In the genomic region with DNA sequence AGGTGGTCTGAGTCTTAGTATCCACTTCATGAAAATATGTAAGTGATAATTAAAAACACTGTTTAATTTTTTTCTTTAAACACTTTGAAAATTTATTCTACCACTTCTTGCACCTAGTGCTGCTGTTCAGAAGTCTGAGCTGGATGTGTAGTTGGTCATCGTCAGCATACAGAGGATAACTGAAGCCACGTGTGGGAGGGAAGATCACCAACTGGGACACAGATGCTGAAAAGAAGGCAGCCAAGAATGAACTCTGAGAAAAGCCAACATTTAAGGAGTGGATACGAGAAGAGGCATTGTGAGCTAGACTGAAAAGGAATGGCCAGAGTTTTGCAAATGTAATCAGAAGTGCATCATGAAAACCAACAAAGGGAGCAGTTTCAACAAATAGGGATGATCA, we compare ENCODE assay signal across 23 cellular contexts. TPM values are rescaled to one million over a fixed set of nuclear protein-coding genes. Genes with fewer than 3 reads are reported as not detected.
"Had no signal": no experiment of that assay in that cellular context is flagged by ENCODE, and none has a peak within 500 bp of the region (broad histone marks: within the 10 kb centered on the region; RNA-seq: fewer than 3 reads in every experiment).

No MANE protein-coding gene starts in this region.

- H3K36me3 ChIP-seq: adrenal gland, breast epithelium had no signal

- DNase-seq: activated CD4-positive, alpha-beta T cell treated with anti-CD3 and anti-CD28 coated beads for 4 hours; activated CD8-positive, alpha-beta memory T cell treated with anti-CD3 and anti-CD28 coated beads, Interleukin-2, amount 50 U/mL, for 4 hours; activated CD8-positive, alpha-beta T cell treated with anti-CD3 and anti-CD28 coated beads for 36 hours; activated naive CD4-positive, alpha-beta T cell treated with anti-CD3 and anti-CD28 coated beads, Interleukin-2, amount 50 U/mL, for 16 hours; activated naive CD8-positive, alpha-beta T cell treated with anti-CD3 and anti-CD28 coated beads, Interleukin-2, amount 10 ng/mL, durations not matched to agents 7 days and 5 days; activated T-cell treated with anti-CD3 and anti-CD28 coated beads, Interleukin-2, amount 50 U/mL, for 72 hours; adrenal gland; anterior cingulate cortex; central memory CD4-positive, alpha-beta T cell; Kasumi-1; NCI-H1417; NCI-H2029; NCI-H2107; NCI-H345; NCI-H510A; NCI-H526 treated with DMSO at 0.1 percent for 48 hours; NCI-H82; OCI-M1; SHP77 had no signal

- H3K27ac ChIP-seq: adrenal gland, breast epithelium had no signal

- H3K9me3 ChIP-seq: adrenal gland had no signal

- FAIRE-seq: RCC 7860 had no signal

- ATAC-seq: activated CD4-positive, CD25-positive, alpha-beta regulatory T cell treated with anti-CD3 and anti-CD28 coated beads, Interleukin-2, amount 50 U/mL, for 24 hours; activated CD8-positive, alpha-beta T cell treated with anti-CD3 and anti-CD28 coated beads for 36 hours; activated T-cell treated with anti-CD3 and anti-CD28 coated beads, Interleukin-2, amount 50 U/mL, for 72 hours had no signal

- H3K4me1 ChIP-seq: adrenal gland, breast epithelium had no signal

- H3K4me3 ChIP-seq: adrenal gland, breast epithelium had no signal

- H3K27me3 ChIP-seq: adrenal gland, breast epithelium had no signal

RNA-seq across cellular contexts. Expression of a gene that starts 24.6 kb away (rescaled TPM):
- total RNA-seq: activated CD8-positive, alpha-beta T cell treated with anti-CD3 and anti-CD28 coated beads for 36 hours; activated naive CD8-positive, alpha-beta T cell treated with anti-CD3 and anti-CD28 coated beads, Interleukin-2, amount 10 ng/mL, durations not matched to agents 7 days and 5 days; activated T-cell treated with anti-CD3 and anti-CD28 coated beads, Interleukin-2, amount 50 U/mL, for 72 hours; SK-MEL-5 had no signal

RNA-seq across cellular contexts. Expression of a gene that starts 53.5 kb away (rescaled TPM):
- total RNA-seq: activated CD8-positive, alpha-beta T cell treated with anti-CD3 and anti-CD28 coated beads for 36 hours; activated naive CD8-positive, alpha-beta T cell treated with anti-CD3 and anti-CD28 coated beads, Interleukin-2, amount 10 ng/mL, durations not matched to agents 7 days and 5 days; activated T-cell treated with anti-CD3 and anti-CD28 coated beads, Interleukin-2, amount 50 U/mL, for 72 hours; SK-MEL-5 had no signal
